7 cellular contexts compared by ENCODE assay signal in genomic region chr22:37635157-37635556, GRCh38. TPM values are rescaled to one million over a fixed set of nuclear protein-coding genes. Genes with fewer than 3 reads are reported as not detected.
DNase-seq lines count a peak whose midpoint lies in the region; ATAC-seq and TF ChIP-seq lines count a peak whose summit lies in the region.
"Had no signal": no experiment of that assay in that cellular context is flagged by ENCODE, and none has a peak within 500 bp of the region (broad histone marks: within the 10 kb centered on the region; RNA-seq: fewer than 3 reads in every experiment).

No MANE protein-coding gene starts in this region.

- peak overlapping the region; percentile 83 for H3K27ac ChIP-seq in KMS-11
- no peak overlapping the region for H3K27ac ChIP-seq in osteoblast (ENCODE audit: low read depth, low read length)

- peaks cover 75% of the 10 kb centered on the region for H3K4me1 ChIP-seq in KMS-11 (ENCODE audit: low read depth, poor library complexity, severe bottlenecking)
- peaks cover 54% of the 10 kb centered on the region for H3K4me1 ChIP-seq in adipocyte (ENCODE audit: control insufficient read depth, insufficient read depth, low read length)
- H3K4me1 ChIP-seq in osteoblast (ENCODE audit: insufficient read depth, low read length), result peaks cover 24% of the 10 kb centered on the region

- H3K4me3 ChIP-seq in KMS-11 (IDR thresholded peaks at IDR 0.05; ENCODE audit: insufficient read depth, low read depth, low read length), result no peak overlapping the region
- H3K4me3 ChIP-seq in adipocyte (ENCODE audit: low read length), result no peak overlapping the region
- no peak overlapping the region for H3K4me3 ChIP-seq in osteoblast (ENCODE audit: insufficient read depth, low read length)

- H3K9ac ChIP-seq in KMS-11, result no peak overlapping the region
- H3K9ac ChIP-seq in adipocyte (ENCODE audit: low read length), result peak overlapping the region; percentile 84

- H3K36me3 ChIP-seq in KMS-11 (ENCODE audit: insufficient read depth) (no peaks in the 10 kb centered on the region), adipocyte (ENCODE audit: control insufficient read depth, insufficient read depth, low read length, severe bottlenecking) (peaks cover 10% of the 10 kb centered on the region), osteoblast (ENCODE audit: insufficient read depth, low read length) (peaks cover 10% of the 10 kb centered on the region)

- ATAC-seq in GM18519 (IDR thresholded peaks at IDR 0.05; ENCODE audit: low FRiP score, unreplicated experiment) (no peak), GM19351 (IDR thresholded peaks at IDR 0.05; ENCODE audit: unreplicated experiment) (no peak)

- H3K4me2 ChIP-seq in KMS-11, result peak overlapping the region; percentile 79; the same call in 1 of the 2 replicates
- H3K4me2 ChIP-seq in osteoblast (ENCODE audit: insufficient read depth, low read length), result no peak overlapping the region

- H3K27me3 ChIP-seq in KMS-11 (ENCODE audit: insufficient read depth, low read depth) (no peaks in the 10 kb centered on the region), adipocyte (replicated peaks; ENCODE audit: control insufficient read depth, insufficient read depth, low read length) (no peaks in the 10 kb centered on the region), osteoblast (ENCODE audit: insufficient read depth, low read length) (no peaks in the 10 kb centered on the region)

- no peaks in the 10 kb centered on the region for H3K9me3 ChIP-seq in adipocyte (ENCODE audit: control insufficient read depth, low read length)
- H3K9me3 ChIP-seq in osteoblast (ENCODE audit: low read depth, low read length), result no peaks in the 10 kb centered on the region

- TF ChIP-seq CTCF in KMS-11 (conservative IDR thresholded peaks at IDR 0.05; ENCODE audit: low read depth, low read length) (no peak), osteoblast (IDR thresholded peaks at IDR 0.05; ENCODE audit: extremely low read depth, low read depth, low read length) (no peak)

- no peaks in the 10 kb centered on the region for H3K79me2 ChIP-seq in KMS-11 (ENCODE audit: insufficient read depth, low read depth)
- peaks cover 3% of the 10 kb centered on the region for H3K79me2 ChIP-seq in osteoblast (ENCODE audit: insufficient read depth, low read length)

- H2AFZ ChIP-seq in KMS-11 (ENCODE audit: low read depth) (no peak overlapping the region), osteoblast (ENCODE audit: low read length) (no peak overlapping the region)

- H4K20me1 ChIP-seq in KMS-11 (ENCODE audit: insufficient read depth), result no peaks in the 10 kb centered on the region
- no peaks in the 10 kb centered on the region for H4K20me1 ChIP-seq in osteoblast (ENCODE audit: insufficient read depth, low read length)

- no peak for DNase-seq in adipocyte (ENCODE audit: low read depth)
- DNase-seq in osteoblast (ENCODE audit: insufficient read length, low spot score, missing footprints), result peak; percentile 81
- no peak for DNase-seq in stimulated activated CD4-positive, alpha-beta T cell treated with anti-CD3 and anti-CD28 coated beads, Interleukin-15, amount 100 ng/mL, for 24 hours
- DNase-seq: activated naive CD4-positive, alpha-beta T cell had no signal

RNA-seq across cellular contexts. Expression of gene SH3BP1, which starts 4.3 kb away (rescaled TPM):
- 4.1 and 4.7 TPM in 2 replicates for total RNA-seq in osteoblast

RNA-seq across cellular contexts. Expression of gene PDXP, which starts 23.4 kb away (rescaled TPM):
- 5.0 and 5.8 TPM in 2 replicates for total RNA-seq in osteoblast

RNA-seq across cellular contexts. Expression of gene GGA1, which starts 26.5 kb away (rescaled TPM):
- 36.2 and 38.6 TPM in 2 replicates for total RNA-seq in osteoblast

RNA-seq across cellular contexts. Expression of gene LGALS1, which starts 40.3 kb away (rescaled TPM):
- 3,004 and 3,217 TPM in 2 replicates for total RNA-seq in osteoblast

RNA-seq across cellular contexts. Expression of gene NOL12, which starts 51.0 kb away (rescaled TPM):
- 8.8 and 9.0 TPM in 2 replicates for total RNA-seq in osteoblast
